8 cellular contexts compared by ENCODE assay signal in the genomic region with DNA sequence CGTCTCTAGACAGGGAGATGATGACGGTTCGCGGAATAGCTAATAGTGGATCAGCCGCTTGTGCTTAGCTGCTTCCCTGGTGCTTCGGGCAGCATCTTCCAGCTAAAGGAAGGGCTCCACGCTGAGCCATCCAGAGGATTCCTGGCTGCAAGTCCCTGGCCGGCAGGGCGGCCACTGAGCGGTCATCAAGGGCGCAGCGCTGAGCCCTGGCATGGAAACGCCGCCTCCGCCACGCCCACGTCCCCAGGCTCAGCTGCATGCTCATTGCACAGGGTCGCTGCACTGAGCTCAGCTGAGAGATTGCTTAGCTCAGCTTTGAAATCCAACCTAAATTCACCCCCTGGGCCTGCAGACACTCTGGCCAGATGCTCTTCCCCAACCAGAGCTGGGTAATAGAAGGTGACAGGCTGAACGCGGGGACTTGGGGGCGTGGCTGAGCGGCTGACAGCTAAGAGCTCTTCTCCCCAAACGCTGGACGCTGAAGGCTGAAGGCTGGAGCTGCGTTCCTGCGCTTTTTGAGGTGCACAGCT.
A peak's percentile ranks its signal among the peaks of the same experiment; 100 is the strongest.
DNase-seq lines count a peak whose midpoint lies in the region; ATAC-seq and TF ChIP-seq lines count a peak whose summit lies in the region.

No MANE protein-coding gene starts in this region.

- DNase-seq in Right ventricle myocardium inferior (ENCODE audit: missing footprints): peak; percentile 76
- DNase-seq in cardiac septum (ENCODE audit: low spot score): no peak
- DNase-seq in NCI-H526 treated with DMSO at 0.1 percent for 48 hours (lab: John Stamatoyannopoulos, UW): peak; percentile 85
- peak; percentile 47 for DNase-seq in left lobe of liver (ENCODE audit: low spot score)
- DNase-seq in stimulated activated naive B cell treated with anti-CD40 and anti-IgM and Interleukin-4, amounts not matched to agents 10 μg/mL and 1 μg/mL and 100 μg/mL, for 72 hours: no peak
- DNase-seq in GM19238 (ENCODE audit: insufficient read length, low spot score): no peak
- no peak for DNase-seq in PC-9

- no peak overlapping the region for H2AFZ ChIP-seq in PC-9

- no peak overlapping the region for H3K4me3 ChIP-seq in PC-9

- intact Hi-C loops in Right ventricle myocardium inferior (cut with DNase I) (no loop called here), cardiac septum (cut with DNase I) (loop anchor here (10.0 kb wide), 1 partner anchor 415 kb away; no protein-coding TSS in a partner anchor), PC-9 (cut with micrococcal nuclease; ENCODE audit: unreplicated experiment) (no loop called here)
- intact Hi-C loops in dendritic cell treated with granulocyte-macrophage colony-stimulating factor and Interleukin-4, amounts not matched to agents 40 ng/mL and 50 ng/mL, for 4 days (cut with micrococcal nuclease): no loop called here

- no peaks in the 10 kb centered on the region for H3K9me3 ChIP-seq in PC-9 (ENCODE audit: insufficient read depth, low read depth)

- no peaks in the 10 kb centered on the region for H3K9me3 Mint-ChIP-seq in dendritic cell treated with granulocyte-macrophage colony-stimulating factor and Interleukin-4, amounts not matched to agents 40 ng/mL and 50 ng/mL, for 4 days
- peaks cover 0 to 2% of the 10 kb centered on the region in 2 donors for H3K9me3 Mint-ChIP-seq in stimulated activated naive B cell treated with anti-CD40 and anti-IgM and Interleukin-4, amounts not matched to agents 10 μg/mL and 1 μg/mL and 100 μg/mL, for 72 hours

- no peaks in the 10 kb centered on the region for H3K36me3 ChIP-seq in PC-9 (ENCODE audit: low read depth)

- peak overlapping the region; percentile 69 for H3K4me3 Mint-ChIP-seq in dendritic cell treated with granulocyte-macrophage colony-stimulating factor and Interleukin-4, amounts not matched to agents 40 ng/mL and 50 ng/mL, for 4 days
- H3K4me3 Mint-ChIP-seq in stimulated activated naive B cell treated with anti-CD40 and anti-IgM and Interleukin-4, amounts not matched to agents 10 μg/mL and 1 μg/mL and 100 μg/mL, for 72 hours: peak overlapping the region in 1 of 2 donors; percentile 0

- no peaks in the 10 kb centered on the region for H3K36me3 Mint-ChIP-seq in dendritic cell treated with granulocyte-macrophage colony-stimulating factor and Interleukin-4, amounts not matched to agents 40 ng/mL and 50 ng/mL, for 4 days (ENCODE audit: low read depth)
- no peaks in the 10 kb centered on the region for H3K36me3 Mint-ChIP-seq in stimulated activated naive B cell treated with anti-CD40 and anti-IgM and Interleukin-4, amounts not matched to agents 10 μg/mL and 1 μg/mL and 100 μg/mL, for 72 hours

- CTCF ChIA-PET in PC-9 (lab: Charles Lee): no interaction called here

- no peak for TF ChIP-seq CTCF in PC-9 (conservative IDR thresholded peaks at IDR 0.05)

- H3K9me2 ChIP-seq in PC-9 (ENCODE audit: insufficient read depth): no peaks in the 10 kb centered on the region

- ATAC-seq in Right ventricle myocardium inferior: peak; percentile 93
- peak; percentile 85 for ATAC-seq in left lobe of liver
- ATAC-seq in stimulated activated naive B cell treated with anti-CD40 and anti-IgM and Interleukin-4, amounts not matched to agents 10 μg/mL and 1 μg/mL and 100 μg/mL, for 72 hours (replicated peaks): peak; percentile 54 to 55

- no peak overlapping the region for H3K4me2 ChIP-seq in PC-9

- peaks cover 5% of the 10 kb centered on the region for H3K27me3 Mint-ChIP-seq in dendritic cell treated with granulocyte-macrophage colony-stimulating factor and Interleukin-4, amounts not matched to agents 40 ng/mL and 50 ng/mL, for 4 days
- peaks cover 16 to 24% of the 10 kb centered on the region in 2 donors for H3K27me3 Mint-ChIP-seq in stimulated activated naive B cell treated with anti-CD40 and anti-IgM and Interleukin-4, amounts not matched to agents 10 μg/mL and 1 μg/mL and 100 μg/mL, for 72 hours

- no peaks in the 10 kb centered on the region for H4K20me1 ChIP-seq in PC-9 (ENCODE audit: insufficient read depth)

- POLR2A ChIA-PET in PC-9 (lab: Charles Lee; ENCODE audit: unreplicated experiment): no interaction called here

- H3K27me3 ChIP-seq in PC-9 (ENCODE audit: insufficient read depth, low read depth): no peaks in the 10 kb centered on the region

- no peaks in the 10 kb centered on the region for H3K4me1 ChIP-seq in PC-9 (replicated peaks; ENCODE audit: insufficient read depth)

- no TSS peak for BruUV-seq in PC-9 (replicated peaks; lab: Mats Ljungman, UMichigan)

- H3K27ac Mint-ChIP-seq in dendritic cell treated with granulocyte-macrophage colony-stimulating factor and Interleukin-4, amounts not matched to agents 40 ng/mL and 50 ng/mL, for 4 days: no peak overlapping the region
- no peak overlapping the region for H3K27ac Mint-ChIP-seq in stimulated activated naive B cell treated with anti-CD40 and anti-IgM and Interleukin-4, amounts not matched to agents 10 μg/mL and 1 μg/mL and 100 μg/mL, for 72 hours

- peaks cover 20% of the 10 kb centered on the region for H3K4me1 Mint-ChIP-seq in dendritic cell treated with granulocyte-macrophage colony-stimulating factor and Interleukin-4, amounts not matched to agents 40 ng/mL and 50 ng/mL, for 4 days (ENCODE audit: low read depth)
- H3K4me1 Mint-ChIP-seq in stimulated activated naive B cell treated with anti-CD40 and anti-IgM and Interleukin-4, amounts not matched to agents 10 μg/mL and 1 μg/mL and 100 μg/mL, for 72 hours: peaks cover 2 to 9% of the 10 kb centered on the region in 2 donors

- no peak overlapping the region for H3K27ac ChIP-seq in PC-9

- H3K79me2 ChIP-seq in PC-9 (ENCODE audit: low read depth): no peaks in the 10 kb centered on the region

- H3F3A ChIP-seq in PC-9 (ENCODE audit: insufficient read depth, low read depth): no peaks in the 10 kb centered on the region

Comparison
In these comparisons a context has a peak if more than half of its experiments do, and no peak if none do; other contexts are left out.
1. DNase-seq: peak in Right ventricle myocardium inferior (single experiment), NCI-H526 treated with DMSO at 0.1 percent for 48 hours (single experiment) and left lobe of liver (single experiment); none in cardiac septum (single experiment), stimulated activated naive B cell treated with anti-CD40 and anti-IgM and Interleukin-4, amounts not matched to agents 10 μg/mL and 1 μg/mL and 100 μg/mL, for 72 hours (single experiment), GM19238 (single experiment) and PC-9 (0 of 2).
2. Peak in every context shown above with its lines, with median percentiles within 50 percentile points of each other: ATAC-seq.